Comparison of ENCODE assay signal across 8 cellular contexts in the genomic region with DNA sequence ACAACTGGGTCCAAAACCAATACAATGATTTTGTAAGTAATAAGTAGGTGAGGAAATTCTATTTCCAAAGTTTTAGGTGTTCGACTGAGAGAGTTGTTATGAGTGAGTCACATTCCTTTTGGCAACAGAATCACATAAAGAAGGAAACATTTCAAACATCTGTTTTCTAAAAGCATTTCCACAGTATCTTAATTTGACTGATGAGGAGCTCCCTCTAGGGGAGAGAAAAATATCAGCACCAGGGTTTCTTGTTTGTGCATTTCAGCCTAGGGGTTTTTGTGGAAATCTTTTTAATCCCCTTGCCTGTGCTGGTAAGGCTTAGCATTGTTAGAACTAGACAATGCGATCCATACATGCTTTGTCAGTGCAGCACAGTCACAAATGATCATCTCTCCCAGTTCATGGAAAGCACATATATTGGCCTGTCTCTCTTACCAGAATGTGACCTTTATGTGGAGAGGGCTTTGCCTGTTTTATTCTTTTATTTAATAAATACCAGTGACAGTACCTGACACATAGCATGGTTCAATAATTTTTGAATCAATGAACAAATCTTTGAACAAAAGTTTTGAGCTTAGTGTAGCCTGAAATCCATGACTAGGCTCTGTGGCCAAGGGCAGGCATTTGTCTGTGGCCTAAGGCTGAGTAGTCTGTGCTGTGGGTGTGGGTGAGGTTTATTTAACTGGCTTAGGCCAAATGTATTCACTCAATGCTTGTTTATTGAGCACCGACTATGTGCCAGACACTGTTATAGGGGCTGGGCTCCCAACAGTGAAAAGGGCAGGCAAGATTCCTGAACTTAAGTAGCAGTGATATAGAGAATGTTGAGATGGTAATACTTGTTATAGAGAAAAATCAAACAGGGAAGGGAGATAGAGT. TPM values are rescaled to one million over a fixed set of nuclear protein-coding genes. Genes with fewer than 3 reads are reported as not detected.
A peak's percentile ranks its signal among the peaks of the same experiment; 100 is the strongest.
DNase-seq lines count a peak whose midpoint lies in the region; ATAC-seq and TF ChIP-seq lines count a peak whose summit lies in the region.

No MANE protein-coding gene starts in this region.

- TF ChIP-seq CTCF in Calu3 (IDR thresholded peaks at IDR 0.05; ENCODE audit: unreplicated experiment) (peak; percentile 58), GM23338 (conservative IDR thresholded peaks at IDR 0.05; ENCODE audit: low read depth in 2 of 2) (peak; percentile 75 to 92), breast epithelium (IDR thresholded peaks at IDR 0.05) (peak; percentile 52 to 63 (median 59)), tibial nerve (IDR thresholded peaks at IDR 0.05) (peak; percentile 60 to 72 (median 67))

- no peak overlapping the region for H2AFZ ChIP-seq in GM23338

- H3K27me3 ChIP-seq in GM23338 (ENCODE audit: insufficient read depth): no peaks in the 10 kb centered on the region
- peaks cover 0 to 8% of the 10 kb centered on the region in 2 donors for H3K27me3 ChIP-seq in breast epithelium
- no peaks in the 10 kb centered on the region for H3K27me3 ChIP-seq in tibial nerve

- peaks cover 11% of the 10 kb centered on the region for H3K27me3 Mint-ChIP-seq in Calu3 (ENCODE audit: unreplicated experiment)
- peaks cover 4% of the 10 kb centered on the region for H3K27me3 Mint-ChIP-seq in GM23338 (ENCODE audit: insufficient read depth, low read depth, poor library complexity)

- H3K4me1 Mint-ChIP-seq in Calu3 (ENCODE audit: low read depth, unreplicated experiment) (peaks cover 8% of the 10 kb centered on the region), GM23338 (peaks cover 57% of the 10 kb centered on the region)

- H3K36me3 Mint-ChIP-seq in Calu3 (ENCODE audit: insufficient read depth, unreplicated experiment) (no peaks in the 10 kb centered on the region), GM23338 (ENCODE audit: low read depth) (no peaks in the 10 kb centered on the region)

- 14 to 15% methylated on average over 3 of the region's 3 CpGs for WGBS in tibial nerve, 2 donors

- H3K4me3 ChIP-seq in GM23338 (no peak overlapping the region), breast epithelium (no peak overlapping the region), tibial nerve (no peak overlapping the region)

- ATAC-seq in GM23338: peak; percentile 19; the same call in 2 of the 3 replicates
- no peak for ATAC-seq in GM21529 (IDR thresholded peaks at IDR 0.05; ENCODE audit: unreplicated experiment)
- no peak for ATAC-seq in HG03159 (IDR thresholded peaks at IDR 0.05; ENCODE audit: unreplicated experiment)

- no peak for TF ChIP-seq EP300 in tibial nerve (IDR thresholded peaks at IDR 0.05)

- H3K79me2 ChIP-seq in GM23338 (replicated peaks; ENCODE audit: insufficient read depth): no peaks in the 10 kb centered on the region

- peaks cover 56% of the 10 kb centered on the region for H3K4me1 ChIP-seq in GM23338 (ENCODE audit: insufficient read depth)
- no peaks in the 10 kb centered on the region for H3K4me1 ChIP-seq in breast epithelium
- no peaks in the 10 kb centered on the region for H3K4me1 ChIP-seq in tibial nerve

- H3K27ac Mint-ChIP-seq in Calu3 (ENCODE audit: unreplicated experiment): no peak overlapping the region
- no peak overlapping the region for H3K27ac Mint-ChIP-seq in GM23338

- H3K9me2 ChIP-seq in GM23338 (ENCODE audit: insufficient read depth): no peaks in the 10 kb centered on the region

- BruUV-seq in Calu3 (replicated peaks; lab: Mats Ljungman, UMichigan): no TSS peak

- no peak for TF ChIP-seq POLR2A in breast epithelium (IDR thresholded peaks at IDR 0.05)
- no peak for TF ChIP-seq POLR2A in tibial nerve (IDR thresholded peaks at IDR 0.05)

- H3K4me2 ChIP-seq in GM23338: no peak overlapping the region

- H3F3A ChIP-seq in GM23338 (replicated peaks; ENCODE audit: low read depth): no peaks in the 10 kb centered on the region

- CTCF ChIA-PET in Calu3 (lab: Charles Lee): interaction anchor here (0.6 to 2.5 kb wide), 5 partner anchors 81 to 361 kb away, joined by 3 to 30 read pairs (median 4); no protein-coding TSS in a partner anchor

- H4K20me1 ChIP-seq in GM23338 (replicated peaks; ENCODE audit: insufficient read depth): no peaks in the 10 kb centered on the region

- H3K9me3 ChIP-seq in breast epithelium: no peaks in the 10 kb centered on the region
- no peaks in the 10 kb centered on the region for H3K9me3 ChIP-seq in tibial nerve

- H3K27ac ChIP-seq in GM23338 (ENCODE audit: low read depth) (no peak overlapping the region), breast epithelium (no peak overlapping the region), tibial nerve (no peak overlapping the region)

- intact Hi-C loops in Calu3 (cut with micrococcal nuclease; ENCODE audit: unreplicated experiment): loop anchor here (1.0 to 10.0 kb wide), 2 partner anchors 81 to 295 kb away; a partner anchor contains a TSS
- intact Hi-C loops in breast epithelium (cut with DNase I; ENCODE audit: low total_unique reads): no loop called here

- H3K4me3 Mint-ChIP-seq in Calu3 (ENCODE audit: low read depth, unreplicated experiment) (no peak overlapping the region), GM23338 (no peak overlapping the region)

- DNase-seq in Calu3: peak; percentile 59
- DNase-seq in GM23338 (ENCODE audit: low spot score): peak; percentile 86
- DNase-seq in NOMO-1 treated with DMSO at 0.1 percent for 48 hours (lab: John Stamatoyannopoulos, UW; ENCODE audit: unreplicated experiment): peak; percentile 56
- no peak for DNase-seq in breast epithelium (ENCODE audit: low spot score in 2 of 2)
- peak; percentile 75 for DNase-seq in left kidney (ENCODE audit: low read depth, low spot score)
- DNase-seq in tibial nerve (ENCODE audit: low spot score in 2 of 2): peak in 1 of 2 donors; percentile 80

- no peaks in the 10 kb centered on the region for H3K36me3 ChIP-seq in GM23338 (ENCODE audit: insufficient read depth)
- no peaks in the 10 kb centered on the region for H3K36me3 ChIP-seq in breast epithelium
- no peaks in the 10 kb centered on the region for H3K36me3 ChIP-seq in tibial nerve

- H3K9me3 Mint-ChIP-seq in Calu3 (ENCODE audit: low read depth, unreplicated experiment) (no peaks in the 10 kb centered on the region), GM23338 (no peaks in the 10 kb centered on the region; the same call in 2 of the 3 replicates)

TF ChIP-seq in GM23338, 12 proteins besides CTCF, POLR2A, EP300 and RAD21 (continues in another document):
- no peak for TF ChIP-seq ZNF114 (CRISPR knock-in tag; IDR thresholded peaks at IDR 0.05)
- no peak for TF ChIP-seq STAT1 (IDR thresholded peaks at IDR 0.05; ENCODE audit: unreplicated experiment)
- TF ChIP-seq, protein P1, sequence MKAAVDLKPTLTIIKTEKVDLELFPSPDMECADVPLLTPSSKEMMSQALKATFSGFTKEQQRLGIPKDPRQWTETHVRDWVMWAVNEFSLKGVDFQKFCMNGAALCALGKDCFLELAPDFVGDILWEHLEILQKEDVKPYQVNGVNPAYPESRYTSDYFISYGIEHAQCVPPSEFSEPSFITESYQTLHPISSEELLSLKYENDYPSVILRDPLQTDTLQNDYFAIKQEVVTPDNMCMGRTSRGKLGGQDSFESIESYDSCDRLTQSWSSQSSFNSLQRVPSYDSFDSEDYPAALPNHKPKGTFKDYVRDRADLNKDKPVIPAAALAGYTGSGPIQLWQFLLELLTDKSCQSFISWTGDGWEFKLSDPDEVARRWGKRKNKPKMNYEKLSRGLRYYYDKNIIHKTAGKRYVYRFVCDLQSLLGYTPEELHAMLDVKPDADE (IDR thresholded peaks at IDR 0.05): no peak
- TF ChIP-seq, protein P2, sequence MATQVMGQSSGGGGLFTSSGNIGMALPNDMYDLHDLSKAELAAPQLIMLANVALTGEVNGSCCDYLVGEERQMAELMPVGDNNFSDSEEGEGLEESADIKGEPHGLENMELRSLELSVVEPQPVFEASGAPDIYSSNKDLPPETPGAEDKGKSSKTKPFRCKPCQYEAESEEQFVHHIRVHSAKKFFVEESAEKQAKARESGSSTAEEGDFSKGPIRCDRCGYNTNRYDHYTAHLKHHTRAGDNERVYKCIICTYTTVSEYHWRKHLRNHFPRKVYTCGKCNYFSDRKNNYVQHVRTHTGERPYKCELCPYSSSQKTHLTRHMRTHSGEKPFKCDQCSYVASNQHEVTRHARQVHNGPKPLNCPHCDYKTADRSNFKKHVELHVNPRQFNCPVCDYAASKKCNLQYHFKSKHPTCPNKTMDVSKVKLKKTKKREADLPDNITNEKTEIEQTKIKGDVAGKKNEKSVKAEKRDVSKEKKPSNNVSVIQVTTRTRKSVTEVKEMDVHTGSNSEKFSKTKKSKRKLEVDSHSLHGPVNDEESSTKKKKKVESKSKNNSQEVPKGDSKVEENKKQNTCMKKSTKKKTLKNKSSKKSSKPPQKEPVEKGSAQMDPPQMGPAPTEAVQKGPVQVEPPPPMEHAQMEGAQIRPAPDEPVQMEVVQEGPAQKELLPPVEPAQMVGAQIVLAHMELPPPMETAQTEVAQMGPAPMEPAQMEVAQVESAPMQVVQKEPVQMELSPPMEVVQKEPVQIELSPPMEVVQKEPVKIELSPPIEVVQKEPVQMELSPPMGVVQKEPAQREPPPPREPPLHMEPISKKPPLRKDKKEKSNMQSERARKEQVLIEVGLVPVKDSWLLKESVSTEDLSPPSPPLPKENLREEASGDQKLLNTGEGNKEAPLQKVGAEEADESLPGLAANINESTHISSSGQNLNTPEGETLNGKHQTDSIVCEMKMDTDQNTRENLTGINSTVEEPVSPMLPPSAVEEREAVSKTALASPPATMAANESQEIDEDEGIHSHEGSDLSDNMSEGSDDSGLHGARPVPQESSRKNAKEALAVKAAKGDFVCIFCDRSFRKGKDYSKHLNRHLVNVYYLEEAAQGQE (IDR thresholded peaks at IDR 0.05; ENCODE audit: unreplicated experiment): no peak

RNA-seq across cellular contexts. Expression of a gene that starts 21.1 kb away (rescaled TPM):
- total RNA-seq in Calu3 (2022): not detected in 2 replicates
- not detected in 2 replicates for total RNA-seq in GM23338 (2014; rRNA removed; shearing (Covaris generic))
- not detected in 2 replicates for polyA plus RNA-seq in GM23338 (2016; fragmentation: Nextera tagmentation; extraction: Ambion mirVana)
- total RNA-seq in breast epithelium: not detected
- total RNA-seq in tibial nerve: not detected

Comparison
In these comparisons a context has a peak if more than half of its experiments do, and no peak if none do; other contexts are left out.
1. DNase-seq: peak in Calu3 (single experiment), GM23338 (single experiment), NOMO-1 treated with DMSO at 0.1 percent for 48 hours (single experiment) and left kidney (single experiment); none in breast epithelium (0 of 2).
2. Peak in every context shown above with its lines, with median percentiles within 50 percentile points of each other: CTCF ChIP-seq.